In the genomic region with DNA sequence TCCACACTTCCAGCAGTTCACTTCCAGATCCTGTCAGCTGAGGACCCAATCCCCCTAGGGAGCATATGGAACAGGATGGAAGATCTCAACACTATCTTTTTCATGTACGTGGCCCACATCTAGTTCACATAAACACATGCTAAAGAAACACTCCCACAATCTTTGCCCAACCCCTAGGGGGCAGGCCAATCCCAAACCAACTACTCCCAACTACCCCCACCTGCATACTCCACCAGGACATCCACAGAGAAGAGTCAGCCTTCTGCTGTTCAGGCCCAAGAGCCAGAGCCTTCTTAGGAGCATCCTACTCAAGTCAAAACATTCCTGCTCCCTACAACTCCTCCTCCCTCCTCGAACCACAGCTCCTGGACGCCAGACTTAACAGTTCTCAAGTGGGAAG, we compare ENCODE assay signal across 22 cellular contexts. TPM values are rescaled to one million over a fixed set of nuclear protein-coding genes. Genes with fewer than 3 reads are reported as not detected.
DNase-seq lines count a peak whose midpoint lies in the region; ATAC-seq and TF ChIP-seq lines count a peak whose summit lies in the region.
"Had no signal": no experiment of that assay in that cellular context is flagged by ENCODE, and none has a peak within 500 bp of the region (broad histone marks: within the 10 kb centered on the region; RNA-seq: fewer than 3 reads in every experiment).

No MANE protein-coding gene starts in this region.

- no peak overlapping the region for H4K8ac ChIP-seq in trophoblast cell (ENCODE audit: low read depth, low read length)

- H3K4me1 ChIP-seq in foreskin keratinocyte (no peaks in the 10 kb centered on the region), trophoblast cell (ENCODE audit: control insufficient read depth in 1 of 2, insufficient read depth in 2 of 2, low read length in 2 of 2) (no peaks in the 10 kb centered on the region)

- ATAC-seq in foreskin keratinocyte, result peak; percentile 31
- ATAC-seq in GM18498 (IDR thresholded peaks at IDR 0.05; ENCODE audit: unreplicated experiment), result no peak
- ATAC-seq: naive thymus-derived CD8-positive, alpha-beta T cell; Right ventricle myocardium inferior had no signal

- H2AK5ac ChIP-seq in trophoblast cell (ENCODE audit: low read length), result no peak overlapping the region

- H3K36me3 Mint-ChIP-seq in osteocyte (ENCODE audit: unreplicated experiment), result no peaks in the 10 kb centered on the region
- H3K36me3 Mint-ChIP-seq: naive thymus-derived CD8-positive, alpha-beta T cell had no signal

- H2AFZ ChIP-seq in trophoblast cell (ENCODE audit: insufficient read depth, low read length, poor library complexity), result no peak overlapping the region

- no peak overlapping the region for H3K18ac ChIP-seq in trophoblast cell (ENCODE audit: low read length)

- no peak overlapping the region for H3K27ac Mint-ChIP-seq in osteocyte (ENCODE audit: unreplicated experiment)
- H3K27ac Mint-ChIP-seq: activated CD4-positive, alpha-beta T cell treated with anti-CD3 and anti-CD28 coated beads, Interleukin-2, amount 10 ng/mL, durations not matched to agents 7 days and 5 days; naive thymus-derived CD8-positive, alpha-beta T cell; stimulated activated naive CD8-positive, alpha-beta T cell treated with anti-CD3 and anti-CD28 coated beads, Interleukin-15, Interleukin-2, amounts not matched to agents 100 ng/mL and 50 ng/mL, for 24 hours had no signal

- TF ChIP-seq CTCF in GM12874 (IDR thresholded peaks at IDR 0.05; ENCODE audit: insufficient read depth, low read depth, low read length) (0 out of 2 replicates have a peak, but pooled peaks have one; percentile 13), foreskin keratinocyte (conservative IDR thresholded peaks at IDR 0.05) (peak; percentile 33), osteocyte (IDR thresholded peaks at IDR 0.05) (peak; percentile 7)

- H3K14ac ChIP-seq in trophoblast cell (ENCODE audit: low read length), result no peak overlapping the region

- H3K9me3 Mint-ChIP-seq in osteocyte (ENCODE audit: unreplicated experiment), result no peaks in the 10 kb centered on the region
- H3K9me3 Mint-ChIP-seq: activated CD4-positive, alpha-beta T cell treated with anti-CD3 and anti-CD28 coated beads, Interleukin-2, amount 10 ng/mL, durations not matched to agents 7 days and 5 days; naive thymus-derived CD8-positive, alpha-beta T cell; stimulated activated naive CD8-positive, alpha-beta T cell treated with anti-CD3 and anti-CD28 coated beads, Interleukin-15, Interleukin-2, amounts not matched to agents 100 ng/mL and 50 ng/mL, for 24 hours had no signal

- H3K79me1 ChIP-seq in trophoblast cell (ENCODE audit: low read length), result no peaks in the 10 kb centered on the region

- no peaks in the 10 kb centered on the region for H3K36me3 ChIP-seq in trophoblast cell (ENCODE audit: control insufficient read depth in 1 of 2, insufficient read depth in 2 of 2, low read length in 2 of 2)
- H3K36me3 ChIP-seq: transverse colon had no signal

- DNase-seq in NAMALWA (ENCODE audit: low spot score) (peak; percentile 9), foreskin keratinocyte (no peak), osteocyte (ENCODE audit: extremely low spot score, unreplicated experiment) (no peak), germinal center (ENCODE audit: low spot score) (no peak), trophoblast cell (no peak)
- DNase-seq: activated CD4-positive, alpha-beta T cell treated with anti-CD3 and anti-CD28 coated beads, Interleukin-2, amount 10 ng/mL, durations not matched to agents 7 days and 5 days; activated T-cell treated with anti-CD3 and anti-CD28 coated beads for 4 hours; amygdala; Caco-2; caudate nucleus; naive thymus-derived CD8-positive, alpha-beta T cell; NCI-H1092; NCI-H2029; transverse colon had no signal

- H3K79me2 ChIP-seq in trophoblast cell (ENCODE audit: control insufficient read depth, insufficient read depth, low read length, poor library complexity), result no peaks in the 10 kb centered on the region

- no peak overlapping the region for H3K9ac ChIP-seq in trophoblast cell (ENCODE audit: low read length)

- no peak overlapping the region for H4K12ac ChIP-seq in trophoblast cell (ENCODE audit: low read depth, low read length)

- no peaks in the 10 kb centered on the region for H3K4me1 Mint-ChIP-seq in osteocyte (ENCODE audit: unreplicated experiment)
- H3K4me1 Mint-ChIP-seq: activated CD4-positive, alpha-beta T cell treated with anti-CD3 and anti-CD28 coated beads, Interleukin-2, amount 10 ng/mL, durations not matched to agents 7 days and 5 days; naive thymus-derived CD8-positive, alpha-beta T cell had no signal

- no peak overlapping the region for H3K23ac ChIP-seq in trophoblast cell (ENCODE audit: low read length)

- H2BK12ac ChIP-seq in trophoblast cell (ENCODE audit: low read length), result no peak overlapping the region

- H3K4me3 ChIP-seq in trophoblast cell (ENCODE audit: low read depth, low read length), result no peak overlapping the region
- H3K4me3 ChIP-seq: lung, transverse colon had no signal

- no peak overlapping the region for H2BK5ac ChIP-seq in trophoblast cell (ENCODE audit: low read depth, low read length, poor library complexity)

- peaks cover 3% of the 10 kb centered on the region for H3K27me3 ChIP-seq in foreskin keratinocyte
- H3K27me3 ChIP-seq in trophoblast cell (ENCODE audit: insufficient read depth, low read length), result no peaks in the 10 kb centered on the region
- H3K27me3 ChIP-seq: transverse colon had no signal

- peaks cover 4% of the 10 kb centered on the region for H3K9me3 ChIP-seq in trophoblast cell (ENCODE audit: insufficient read depth, low read depth, low read length)
- H3K9me3 ChIP-seq: Caco-2, transverse colon had no signal

- H3K27ac ChIP-seq in foreskin keratinocyte, result no peak overlapping the region
- H3K27ac ChIP-seq in trophoblast cell (ENCODE audit: low read depth, low read length), result no peak overlapping the region
- H3K27ac ChIP-seq: epithelial cell of prostate, transverse colon had no signal

- H3K4me2 ChIP-seq in trophoblast cell (ENCODE audit: low read length), result no peak overlapping the region

- H2BK120ac ChIP-seq in trophoblast cell (ENCODE audit: insufficient read depth, low read length, poor library complexity), result no peak overlapping the region

- no CpG with 5 or more reads among the region's 3 CpGs for WGBS in trophoblast cell (ENCODE audit: extremely low coverage, insufficient coverage, insufficient read length)

- no peak overlapping the region for H3K4me3 Mint-ChIP-seq in osteocyte (ENCODE audit: unreplicated experiment)
- H3K4me3 Mint-ChIP-seq: activated CD4-positive, alpha-beta T cell treated with anti-CD3 and anti-CD28 coated beads, Interleukin-2, amount 10 ng/mL, durations not matched to agents 7 days and 5 days; naive thymus-derived CD8-positive, alpha-beta T cell; stimulated activated naive CD8-positive, alpha-beta T cell treated with anti-CD3 and anti-CD28 coated beads, Interleukin-15, Interleukin-2, amounts not matched to agents 100 ng/mL and 50 ng/mL, for 24 hours had no signal

- H4K91ac ChIP-seq in trophoblast cell (ENCODE audit: low read depth, low read length), result no peak overlapping the region

- H3K27me3 Mint-ChIP-seq in osteocyte (ENCODE audit: unreplicated experiment), result no peaks in the 10 kb centered on the region
- H3K27me3 Mint-ChIP-seq: stimulated activated naive CD8-positive, alpha-beta T cell treated with anti-CD3 and anti-CD28 coated beads, Interleukin-15, Interleukin-2, amounts not matched to agents 100 ng/mL and 50 ng/mL, for 24 hours had no signal

- H3K4ac ChIP-seq in trophoblast cell (ENCODE audit: low read depth, low read length), result no peak overlapping the region

RNA-seq across cellular contexts. Expression of a gene that starts 5.6 kb away (rescaled TPM):
- total RNA-seq in foreskin keratinocyte, result not detected in 2 replicates
- not detected in 2 replicates for polyA plus RNA-seq in foreskin keratinocyte
- total RNA-seq in osteocyte, result not detected in 2 replicates
- 0.07 TPM in 2 replicates for polyA plus RNA-seq in trophoblast cell (2013)
- total RNA-seq: activated CD4-positive, alpha-beta T cell treated with anti-CD3 and anti-CD28 coated beads, Interleukin-2, amount 10 ng/mL, durations not matched to agents 7 days and 5 days; glomerular endothelial cell; naive thymus-derived CD8-positive, alpha-beta T cell; NCI-H460 had no signal
- polyA plus RNA-seq: naive thymus-derived CD8-positive, alpha-beta T cell had no signal
